8 cellular contexts compared by ENCODE assay signal in genomic region chr18:63974991-63975390, GRCh38. TPM values are rescaled to one million over a fixed set of nuclear protein-coding genes. Genes with fewer than 3 reads are reported as not detected.
DNase-seq lines count a peak whose midpoint lies in the region; ATAC-seq, FAIRE-seq and TF ChIP-seq lines count a peak whose summit lies in the region.

No MANE protein-coding gene starts in this region.

- intact Hi-C loops in lower lobe of right lung (cut with DNase I) = no loop called here

- peak; percentile 24 for TF ChIP-seq CTCF in D721Med (IDR thresholded peaks at IDR 0.05; ENCODE audit: insufficient read depth, missing control alignments)
- TF ChIP-seq CTCF in lower lobe of right lung (IDR thresholded peaks at IDR 0.05) = peak; percentile 20

- H3K4me3 ChIP-seq in lower lobe of right lung = no peak overlapping the region

- H3K9me3 ChIP-seq in lower lobe of right lung = no peaks in the 10 kb centered on the region

- no peak for ATAC-seq in lower lobe of right lung
- ATAC-seq in activated CD4-positive, CD25-positive, alpha-beta regulatory T cell treated with anti-CD3 and anti-CD28 coated beads, Interleukin-2, amount 50 U/mL, for 24 hours = no peak

- peak; percentile 96 for FAIRE-seq in D721Med (lab: Jason Lieb, UNC)

- no peaks in the 10 kb centered on the region for H3K27me3 ChIP-seq in lower lobe of right lung (ENCODE audit: low read depth)

- no peaks in the 10 kb centered on the region for H3K36me3 ChIP-seq in lower lobe of right lung

- H3K27ac ChIP-seq in lower lobe of right lung = no peak overlapping the region

- peaks cover 25% of the 10 kb centered on the region for H3K4me1 ChIP-seq in lower lobe of right lung

- DNase-seq in D721Med (ENCODE audit: insufficient read length, low spot score) = no peak
- peak; percentile 29 for DNase-seq in H4 (ENCODE audit: low spot score)
- peak; percentile 15 for DNase-seq in SW480 (ENCODE audit: low spot score)
- DNase-seq in lower lobe of right lung = no peak
- DNase-seq in cortex of kidney (lab: John Stamatoyannopoulos, UW) = no peak
- no peak for DNase-seq in DMS79 treated with DMSO at 0.1 percent for 48 hours (lab: John Stamatoyannopoulos, UW)
- no peak for DNase-seq in epidermal melanocyte (ENCODE audit: insufficient read length, low spot score)

RNA-seq across cellular contexts. Expression of gene SERPINB8, which starts 5.1 kb away (rescaled TPM):
- 7.8 and 9.2 TPM in 2 replicates for total RNA-seq in H4 (2014; rRNA removed; shearing (Covaris generic))
- total RNA-seq in lower lobe of right lung = 15.4 TPM

RNA-seq across cellular contexts. Expression of gene HMSD, which starts 25.9 kb away (rescaled TPM):
- total RNA-seq in H4 (2014; rRNA removed; shearing (Covaris generic)) = 0.12 TPM in 1 of 2 replicates, not detected in the other
- total RNA-seq in lower lobe of right lung = 1.6 TPM

Comparison
In these comparisons a context has a peak if more than half of its experiments do, and no peak if none do; other contexts are left out.
1. DNase-seq: peak in H4 (single experiment) and SW480 (single experiment); none in D721Med (single experiment), lower lobe of right lung (single experiment), cortex of kidney (single experiment), DMS79 treated with DMSO at 0.1 percent for 48 hours (single experiment) and epidermal melanocyte (single experiment).